8 cellular contexts compared by ENCODE assay signal in genomic region chr19:10748924-10749434, GRCh38. TPM values are rescaled to one million over a fixed set of nuclear protein-coding genes. Genes with fewer than 3 reads are reported as not detected.
DNase-seq lines count a peak whose midpoint lies in the region; ATAC-seq and TF ChIP-seq lines count a peak whose summit lies in the region.

No MANE protein-coding gene starts in this region.

- TF ChIP-seq CTCF in activated B cell treated with CpG ODN at 0.5 μM for 24 hours (IDR thresholded peaks at IDR 0.05): no peak

- peaks cover 15% of the 10 kb centered on the region for H3K36me3 Mint-ChIP-seq in activated B cell treated with CpG ODN at 0.5 μM for 24 hours (ENCODE audit: low read depth)
- peaks cover 4 to 9% of the 10 kb centered on the region in 2 donors for H3K36me3 Mint-ChIP-seq in stimulated activated naive B cell treated with anti-CD40 and anti-IgM and Interleukin-4, amounts not matched to agents 10 μg/mL and 1 μg/mL and 100 μg/mL, for 72 hours

- intact Hi-C loops in activated B cell treated with CpG ODN at 0.5 μM for 24 hours (cut with micrococcal nuclease): no loop called here
- intact Hi-C loops in left ventricle myocardium superior (cut with micrococcal nuclease): no loop called here

- H3K27ac Mint-ChIP-seq in activated B cell treated with CpG ODN at 0.5 μM for 24 hours: peak overlapping the region; percentile 41
- H3K27ac Mint-ChIP-seq in stimulated activated naive B cell treated with anti-CD40 and anti-IgM and Interleukin-4, amounts not matched to agents 10 μg/mL and 1 μg/mL and 100 μg/mL, for 72 hours: peak overlapping the region; percentile 81

- no peak overlapping the region for H3K4me3 Mint-ChIP-seq in activated B cell treated with CpG ODN at 0.5 μM for 24 hours
- peak overlapping the region in 1 of 2 donors; percentile 15 for H3K4me3 Mint-ChIP-seq in stimulated activated naive B cell treated with anti-CD40 and anti-IgM and Interleukin-4, amounts not matched to agents 10 μg/mL and 1 μg/mL and 100 μg/mL, for 72 hours

- POLR2A ChIA-PET in activated B cell treated with CpG ODN at 0.5 μM for 24 hours (lab: Charles Lee): no interaction called here

- ATAC-seq in activated B cell treated with CpG ODN at 0.5 μM for 24 hours (ENCODE audit: low read depth): peak; percentile 18
- ATAC-seq in left ventricle myocardium superior: peak; percentile 54
- ATAC-seq in stimulated activated naive B cell treated with anti-CD40 and anti-IgM and Interleukin-4, amounts not matched to agents 10 μg/mL and 1 μg/mL and 100 μg/mL, for 72 hours (replicated peaks): peak; percentile 58 to 70
- no peak for ATAC-seq in HG03039 (IDR thresholded peaks at IDR 0.05; ENCODE audit: unreplicated experiment)
- ATAC-seq in HG03097 (IDR thresholded peaks at IDR 0.05; ENCODE audit: low FRiP score, unreplicated experiment): no peak
- no peak for ATAC-seq in GM21619 (IDR thresholded peaks at IDR 0.05; ENCODE audit: unreplicated experiment)

- H3K27me3 Mint-ChIP-seq in activated B cell treated with CpG ODN at 0.5 μM for 24 hours: no peaks in the 10 kb centered on the region
- H3K27me3 Mint-ChIP-seq in stimulated activated naive B cell treated with anti-CD40 and anti-IgM and Interleukin-4, amounts not matched to agents 10 μg/mL and 1 μg/mL and 100 μg/mL, for 72 hours: no peaks in the 10 kb centered on the region

- CTCF ChIA-PET in activated B cell treated with CpG ODN at 0.5 μM for 24 hours (lab: Charles Lee): no interaction called here

- no peaks in the 10 kb centered on the region for H3K9me3 Mint-ChIP-seq in activated B cell treated with CpG ODN at 0.5 μM for 24 hours
- H3K9me3 Mint-ChIP-seq in stimulated activated naive B cell treated with anti-CD40 and anti-IgM and Interleukin-4, amounts not matched to agents 10 μg/mL and 1 μg/mL and 100 μg/mL, for 72 hours: no peaks in the 10 kb centered on the region

- peaks cover 84% of the 10 kb centered on the region for H3K4me1 Mint-ChIP-seq in activated B cell treated with CpG ODN at 0.5 μM for 24 hours
- peaks cover 56 to 84% of the 10 kb centered on the region in 2 donors for H3K4me1 Mint-ChIP-seq in stimulated activated naive B cell treated with anti-CD40 and anti-IgM and Interleukin-4, amounts not matched to agents 10 μg/mL and 1 μg/mL and 100 μg/mL, for 72 hours

- DNase-seq in AG20443 (ENCODE audit: low spot score) (peak; percentile 28), HT-29 (ENCODE audit: low spot score) (peak; percentile 89), activated B cell treated with CpG ODN at 0.5 μM for 24 hours (no peak), left ventricle myocardium superior (peak; percentile 61)
- no peak for DNase-seq in stimulated activated naive B cell treated with anti-CD40 and anti-IgM and Interleukin-4, amounts not matched to agents 10 μg/mL and 1 μg/mL and 100 μg/mL, for 72 hours

RNA-seq across cellular contexts. Expression of gene DNM2, which starts 31.1 kb away (rescaled TPM):
- 180 and 196 TPM in 2 replicates for total RNA-seq in HT-29 (2014; rRNA removed; shearing (Covaris generic))
- total RNA-seq in activated B cell treated with CpG ODN at 0.5 μM for 24 hours (220 and 257 TPM in 2 replicates), left ventricle myocardium superior (201 TPM)

RNA-seq across cellular contexts. Expression of gene QTRT1, which starts 47.7 kb away (rescaled TPM):
- 32.7 and 36.0 TPM in 2 replicates for total RNA-seq in HT-29 (2014; rRNA removed; shearing (Covaris generic))
- 69.4 and 74.9 TPM in 2 replicates for total RNA-seq in activated B cell treated with CpG ODN at 0.5 μM for 24 hours
- 29.1 TPM for total RNA-seq in left ventricle myocardium superior

Comparison
In these comparisons a context has a peak if more than half of its experiments do, and no peak if none do; other contexts are left out.
1. DNase-seq: peak in AG20443 (single experiment), HT-29 (single experiment) and left ventricle myocardium superior (single experiment); none in activated B cell treated with CpG ODN at 0.5 μM for 24 hours (single experiment) and stimulated activated naive B cell treated with anti-CD40 and anti-IgM and Interleukin-4, amounts not matched to agents 10 μg/mL and 1 μg/mL and 100 μg/mL, for 72 hours (single experiment).
2. ATAC-seq: peak in activated B cell treated with CpG ODN at 0.5 μM for 24 hours (single experiment), left ventricle myocardium superior (single experiment) and stimulated activated naive B cell treated with anti-CD40 and anti-IgM and Interleukin-4, amounts not matched to agents 10 μg/mL and 1 μg/mL and 100 μg/mL, for 72 hours (2 of 2); none in HG03039 (single experiment), HG03097 (single experiment) and GM21619 (single experiment).